ENCODE assay signal across 7 cellular contexts in genomic region chrX:18390941-18391538, GRCh38. TPM values are rescaled to one million over a fixed set of nuclear protein-coding genes. Genes with fewer than 3 reads are reported as not detected.
DNase-seq lines count a peak whose midpoint lies in the region; ATAC-seq, FAIRE-seq and TF ChIP-seq lines count a peak whose summit lies in the region.

No MANE protein-coding gene starts in this region.

- in situ Hi-C loops in GM13977 (cut with MboI; ENCODE audit: low pct_unique_long_range_greater_than_20kb, low sequenced_read_pairs, unreplicated experiment) (no loop called here), mammary epithelial cell (cut with MboI; ENCODE audit: low sequenced_read_pairs in 2 of 2) (loop anchor here (5.0 to 10.0 kb wide), 3 partner anchors 504 to 946 kb away; no protein-coding TSS in a partner anchor)

- H3K36me3 ChIP-seq in WERI-Rb-1 (no peaks in the 10 kb centered on the region), mammary epithelial cell (ENCODE audit: insufficient read depth, low read length) (no peaks in the 10 kb centered on the region), kidney (ENCODE audit: control insufficient read depth in 1 of 2, insufficient read depth in 2 of 2, low read length in 2 of 2) (no peaks in the 10 kb centered on the region)

- BruUV-seq in mammary epithelial cell (replicated peaks; lab: Mats Ljungman, UMichigan), result no TSS peak

- peaks cover 2% of the 10 kb centered on the region for H3K9me3 ChIP-seq in WERI-Rb-1 (ENCODE audit: severe bottlenecking)
- no peaks in the 10 kb centered on the region for H3K9me3 ChIP-seq in mammary epithelial cell (replicated peaks; ENCODE audit: insufficient read depth, low read length)
- no peaks in the 10 kb centered on the region for H3K9me3 ChIP-seq in kidney (ENCODE audit: control insufficient read depth in 1 of 2, low read length in 2 of 2)

- DNase-seq in GM13977 (ENCODE audit: low spot score), result peak; percentile 63
- peak; percentile 1 for DNase-seq in NCI-H187 treated with DMSO at 0.1 percent for 48 hours (lab: John Stamatoyannopoulos, UW)
- peak; percentile 57 for DNase-seq in WERI-Rb-1
- DNase-seq in mammary epithelial cell, result peak; percentile 10
- DNase-seq in kidney, result no peak
- peak; percentile 61 to 72 for DNase-seq in stimulated activated CD4-positive, alpha-beta T cell treated with anti-CD3 and anti-CD28 coated beads, Interleukin-2, amount 100 ng/mL, for 24 hours

- no peaks in the 10 kb centered on the region for H4K20me1 ChIP-seq in mammary epithelial cell (ENCODE audit: insufficient read depth, low read length)

- H3K4me3 ChIP-seq in WERI-Rb-1 (ENCODE audit: low read depth, low read length) (no peak overlapping the region), mammary epithelial cell (replicated peaks in 1 of 3; ENCODE audit: insufficient read depth in 1 of 3, low read depth in 2 of 3, low read length in 3 of 3) (no peak overlapping the region), kidney (ENCODE audit: low read length in 2 of 2) (no peak overlapping the region)

- FAIRE-seq in kidney (lab: Jason Lieb, UNC), result peak; percentile 99

- WGBS in mammary epithelial cell (ENCODE audit: low coverage, missing lambda C conversion rate), result 15% methylated on average over 9 of the region's 9 CpGs

- no peak for ATAC-seq in HG03175 (IDR thresholded peaks at IDR 0.05; ENCODE audit: unreplicated experiment)

- H2AFZ ChIP-seq in mammary epithelial cell (ENCODE audit: low read depth, low read length), result no peak overlapping the region

- no peak overlapping the region for H3K4me2 ChIP-seq in mammary epithelial cell (ENCODE audit: insufficient read depth, low read depth, low read length)

- dilution Hi-C loops in mammary epithelial cell (cut with HindIII; ENCODE audit: low sequenced_read_pairs), result loop anchor here (25.0 kb wide), 1 partner anchor 946 kb away; the partner anchor contains the start of gene PDHA1

- H3K4me1 ChIP-seq in mammary epithelial cell (ENCODE audit: insufficient read depth, low read length) (peaks cover 2% of the 10 kb centered on the region), kidney (ENCODE audit: control insufficient read depth in 1 of 2, insufficient read depth in 1 of 2, low read depth in 1 of 2, low read length in 2 of 2) (no peaks in the 10 kb centered on the region)

- no peaks in the 10 kb centered on the region for H3K79me2 ChIP-seq in mammary epithelial cell (ENCODE audit: insufficient read depth, low read length)

- peak; percentile 69 for TF ChIP-seq CTCF in GM13977 (IDR thresholded peaks at IDR 0.05; ENCODE audit: extremely low read depth, insufficient read depth, missing control alignments)
- 0 out of 2 replicates have a peak, but pooled peaks have one; percentile 15 for TF ChIP-seq CTCF in WERI-Rb-1 (IDR thresholded peaks at IDR 0.05; ENCODE audit: low read depth, low read length)
- TF ChIP-seq CTCF in mammary epithelial cell (conservative IDR thresholded peaks at IDR 0.05 in 1 of 2, IDR thresholded peaks at IDR 0.05 in 1 of 2; ENCODE audit: extremely low read depth in 1 of 2, insufficient read depth in 1 of 2, low read depth in 1 of 2, low read length in 2 of 2), result peak; percentile 58 to 62
- peak; percentile 58 for TF ChIP-seq CTCF in kidney (IDR thresholded peaks at IDR 0.05; ENCODE audit: borderline replicate concordance, extremely low read depth, insufficient read depth)

- no peaks in the 10 kb centered on the region for H3K27me3 ChIP-seq in WERI-Rb-1 (ENCODE audit: insufficient read depth, low read depth, severe bottlenecking)
- H3K27me3 ChIP-seq in mammary epithelial cell (ENCODE audit: insufficient read depth, low read length), result no peaks in the 10 kb centered on the region

- intact Hi-C loops in mammary epithelial cell (cut with micrococcal nuclease) (loop anchor here (1.0 to 10.0 kb wide), 4 partner anchors 504 to 1676 kb away; no protein-coding TSS in a partner anchor), kidney (cut with DNase I) (loop anchor here (10.0 kb wide), 1 partner anchor 934 kb away; no protein-coding TSS in a partner anchor)

- CTCF ChIA-PET in mammary epithelial cell (lab: Charles Lee; ENCODE audit: low non-redundant PET), result no interaction called here

- no peak overlapping the region for H3K27ac ChIP-seq in WERI-Rb-1
- no peak overlapping the region for H3K27ac ChIP-seq in mammary epithelial cell (ENCODE audit: insufficient read depth, low read depth, low read length)
- no peak overlapping the region for H3K27ac ChIP-seq in kidney (ENCODE audit: low read depth in 2 of 2, low read length in 2 of 2)

- H3K9ac ChIP-seq in mammary epithelial cell (ENCODE audit: insufficient read depth, low read length) (no peak overlapping the region), kidney (ENCODE audit: low read length in 2 of 2) (no peak overlapping the region)

RNA-seq across cellular contexts. Expression of gene CDKL5, which starts 34.4 kb away (rescaled TPM):
- total RNA-seq in mammary epithelial cell (10 to 100 TPM in 1 of 2 donors, 1 to 10 TPM in 1; 8.3 to 10.1 TPM), kidney (18.0 TPM)
- polyA plus RNA-seq in mammary epithelial cell (2.9 TPM), kidney (ENCODE audit: insufficient read depth, low read depth, low replicate concordance) (2.0 TPM)
- 28.0 TPM for polyA minus RNA-seq in mammary epithelial cell

RNA-seq across cellular contexts. Expression of gene SCML2, which starts 36.6 kb away (rescaled TPM):
- under 1 TPM; 0.50 to 0.78 TPM for total RNA-seq in mammary epithelial cell
- polyA plus RNA-seq in mammary epithelial cell, result 0.63 TPM
- polyA minus RNA-seq in mammary epithelial cell, result not detected
- 1.4 TPM for total RNA-seq in kidney
- polyA plus RNA-seq in kidney (ENCODE audit: insufficient read depth, low read depth, low replicate concordance), result 1.3 TPM

Comparison
In these comparisons a context has a peak if more than half of its experiments do, and no peak if none do; other contexts are left out.
1. CTCF ChIP-seq: peak in every context shown above with its lines; median percentile 69 in GM13977; 60 in mammary epithelial cell; 58 in kidney; 15 in WERI-Rb-1.